ENCODE assay signal across 10 cellular contexts in the genomic region with DNA sequence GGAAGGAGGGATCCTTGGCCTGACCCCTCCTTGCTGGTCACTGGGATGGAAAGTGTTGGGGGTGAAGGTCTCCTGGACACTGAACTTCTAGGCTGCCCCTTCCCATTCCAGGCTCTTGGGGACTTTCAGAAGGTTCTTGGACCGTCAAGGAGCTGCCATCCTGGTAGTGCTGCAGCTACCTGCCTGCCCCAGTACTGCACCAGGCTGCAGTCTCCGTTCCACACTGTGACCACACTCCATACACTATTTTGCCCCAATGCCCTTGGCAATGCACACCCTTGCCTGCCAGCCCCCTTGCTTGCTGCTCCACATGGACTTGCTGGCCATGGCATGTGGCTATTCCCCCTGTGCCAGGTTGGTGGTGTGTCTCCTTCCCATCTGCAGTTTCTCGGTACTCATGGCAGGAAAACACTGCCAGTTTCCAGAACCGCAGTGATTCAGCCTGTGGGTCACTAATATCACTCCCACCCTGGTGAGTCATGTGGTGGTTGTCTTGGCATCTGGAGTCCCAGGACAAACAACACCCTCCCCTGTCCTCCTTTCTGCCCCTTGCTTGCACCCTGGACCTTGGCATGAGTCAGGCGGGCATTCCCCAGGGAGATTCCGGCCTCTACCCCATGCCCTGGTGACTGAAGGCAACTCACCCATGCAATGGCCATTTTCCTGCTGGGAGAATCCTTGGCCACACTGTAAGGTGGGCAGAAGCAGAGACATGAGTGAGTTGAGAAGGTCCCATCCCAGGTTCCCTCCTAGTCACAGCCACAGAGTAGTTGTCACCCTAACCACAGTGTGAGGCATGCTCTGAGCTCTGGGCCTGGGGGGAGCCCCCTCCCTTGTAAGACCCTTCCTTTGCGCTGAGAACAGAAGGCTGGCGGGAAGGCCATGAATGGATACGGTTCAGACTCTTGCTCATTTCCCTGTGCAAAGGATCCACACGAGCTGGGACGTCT. TPM values are rescaled to one million over a fixed set of nuclear protein-coding genes. Genes with fewer than 3 reads are reported as not detected.
DNase-seq lines count a peak whose midpoint lies in the region; ATAC-seq and TF ChIP-seq lines count a peak whose summit lies in the region.
"Had no signal": no experiment of that assay in that cellular context is flagged by ENCODE, and none has a peak within 500 bp of the region (broad histone marks: within the 10 kb centered on the region; RNA-seq: fewer than 3 reads in every experiment).

No MANE protein-coding gene starts in this region.

- CTCF ChIA-PET in Calu3 (lab: Charles Lee): interaction anchor here (0.6 to 1.2 kb wide), 3 partner anchors 13 to 163 kb away, joined by 3 to 6 read pairs (median 4); no protein-coding TSS in a partner anchor

- H3K4me3 Mint-ChIP-seq in Calu3 (ENCODE audit: low read depth, unreplicated experiment) (peak overlapping the region; percentile 40), chondrocyte (ENCODE audit: unreplicated experiment) (no peak overlapping the region)
- peak overlapping the region; percentile 68 for H3K4me3 Mint-ChIP-seq in natural killer cell treated with Interleukin-12 subunit alpha and Interleukin-12 subunit beta and Interleukin-15 and Interleukin-18, amount 100 ng/mL, for 72 hours

- intact Hi-C loops in Calu3 (cut with micrococcal nuclease; ENCODE audit: unreplicated experiment): no loop called here

- peak; percentile 77 to 90 for ATAC-seq in natural killer cell treated with Interleukin-12 subunit alpha and Interleukin-12 subunit beta and Interleukin-15 and Interleukin-18, amount 100 ng/mL, for 72 hours

- TF ChIP-seq CTCF in Calu3 (IDR thresholded peaks at IDR 0.05; ENCODE audit: unreplicated experiment) (no peak), chondrocyte (IDR thresholded peaks at IDR 0.05) (no peak)

- H3K9me3 Mint-ChIP-seq in Calu3 (ENCODE audit: low read depth, unreplicated experiment): no peaks in the 10 kb centered on the region
- no peaks in the 10 kb centered on the region for H3K9me3 Mint-ChIP-seq in chondrocyte (ENCODE audit: low read depth)
- H3K9me3 Mint-ChIP-seq in natural killer cell treated with Interleukin-12 subunit alpha and Interleukin-12 subunit beta and Interleukin-15 and Interleukin-18, amount 100 ng/mL, for 72 hours: no peaks in the 10 kb centered on the region

- no peaks in the 10 kb centered on the region for H3K27me3 Mint-ChIP-seq in Calu3 (ENCODE audit: unreplicated experiment)
- H3K27me3 Mint-ChIP-seq in chondrocyte (ENCODE audit: low read depth): peaks cover 2% of the 10 kb centered on the region
- H3K27me3 Mint-ChIP-seq in natural killer cell treated with Interleukin-12 subunit alpha and Interleukin-12 subunit beta and Interleukin-15 and Interleukin-18, amount 100 ng/mL, for 72 hours: peaks cover 9 to 10% of the 10 kb centered on the region in 2 donors

- H3K36me3 Mint-ChIP-seq in Calu3 (ENCODE audit: insufficient read depth, unreplicated experiment) (peaks cover 6% of the 10 kb centered on the region), chondrocyte (ENCODE audit: low read depth) (no peaks in the 10 kb centered on the region)
- no peaks in the 10 kb centered on the region for H3K36me3 Mint-ChIP-seq in natural killer cell treated with Interleukin-12 subunit alpha and Interleukin-12 subunit beta and Interleukin-15 and Interleukin-18, amount 100 ng/mL, for 72 hours

- no TSS peak for BruUV-seq in Calu3 (replicated peaks; lab: Mats Ljungman, UMichigan)

- peak; percentile 89 for DNase-seq in Calu3
- peak; percentile 99 for DNase-seq in LHCN-M2 (ENCODE audit: low read depth)
- DNase-seq in chondrocyte (ENCODE audit: low spot score): no peak
- peak; percentile 65 for DNase-seq in natural killer cell treated with Interleukin-12 subunit alpha and Interleukin-12 subunit beta and Interleukin-15 and Interleukin-18, amount 100 ng/mL, for 72 hours (ENCODE audit: low spot score)
- DNase-seq in NCI-H1436 (lab: John Stamatoyannopoulos, UW): no peak
- no peak for DNase-seq in ureter (ENCODE audit: low spot score)
- DNase-seq in OCI-M2 (lab: John Stamatoyannopoulos, UW; ENCODE audit: unreplicated experiment): no peak
- DNase-seq in DMS 273 (lab: John Stamatoyannopoulos, UW; ENCODE audit: unreplicated experiment): no peak
- DNase-seq: activated naive CD4-positive, alpha-beta T cell treated with anti-CD3 and anti-CD28 coated beads, Interleukin-2, amount 50 U/mL, for 16 hours; SHP77 had no signal

- H3K27ac Mint-ChIP-seq in Calu3 (ENCODE audit: unreplicated experiment): peak overlapping the region; percentile 81
- peak overlapping the region; percentile 82 for H3K27ac Mint-ChIP-seq in chondrocyte (ENCODE audit: unreplicated experiment)
- peak overlapping the region in 1 of 2 donors; percentile 55 for H3K27ac Mint-ChIP-seq in natural killer cell treated with Interleukin-12 subunit alpha and Interleukin-12 subunit beta and Interleukin-15 and Interleukin-18, amount 100 ng/mL, for 72 hours

- H3K4me1 Mint-ChIP-seq in Calu3 (ENCODE audit: low read depth, unreplicated experiment): peaks cover 23% of the 10 kb centered on the region
- peaks cover 27% of the 10 kb centered on the region for H3K4me1 Mint-ChIP-seq in chondrocyte (ENCODE audit: low read depth)
- H3K4me1 Mint-ChIP-seq in natural killer cell treated with Interleukin-12 subunit alpha and Interleukin-12 subunit beta and Interleukin-15 and Interleukin-18, amount 100 ng/mL, for 72 hours (ENCODE audit: low read depth in 2 of 2): peaks cover 17 to 26% of the 10 kb centered on the region in 2 donors

RNA-seq across cellular contexts. Expression of gene GOLGA7B, which starts 32.8 kb away (rescaled TPM):
- 1.0 and 1.4 TPM in 2 replicates for total RNA-seq in Calu3 (2022)
- total RNA-seq in LHCN-M2 (2014; rRNA removed): 0.06 TPM in 1 of 2 replicates, not detected in the other
- 0.01 TPM for polyA plus RNA-seq in LHCN-M2 (2012)
- 0.12 to 0.27 TPM (median 0.13 TPM) in 3 replicates for total RNA-seq in chondrocyte
- total RNA-seq in natural killer cell treated with Interleukin-12 subunit alpha and Interleukin-12 subunit beta and Interleukin-15 and Interleukin-18, amount 100 ng/mL, for 72 hours: 1 to 10 TPM; 1.8 to 2.8 TPM
- total RNA-seq in ureter: 0.29 TPM

Comparison
In these comparisons a context has a peak if more than half of its experiments do, and no peak if none do; other contexts are left out.
1. DNase-seq: peak in Calu3 (single experiment), LHCN-M2 (single experiment) and natural killer cell treated with Interleukin-12 subunit alpha and Interleukin-12 subunit beta and Interleukin-15 and Interleukin-18, amount 100 ng/mL, for 72 hours (single experiment); none in chondrocyte (single experiment), NCI-H1436 (single experiment), ureter (single experiment), OCI-M2 (single experiment) and DMS 273 (single experiment).